9 cellular contexts compared by ENCODE assay signal in genomic region chr17:1518410-1518809, GRCh38. TPM values are rescaled to one million over a fixed set of nuclear protein-coding genes. Genes with fewer than 3 reads are reported as not detected.
DNase-seq lines count a peak whose midpoint lies in the region; ATAC-seq and TF ChIP-seq lines count a peak whose summit lies in the region.
"Had no signal": no experiment of that assay in that cellular context is flagged by ENCODE, and none has a peak within 500 bp of the region (broad histone marks: within the 10 kb centered on the region; RNA-seq: fewer than 3 reads in every experiment).

No MANE protein-coding gene starts in this region.

- peaks cover 24% of the 10 kb centered on the region for H3K4me1 Mint-ChIP-seq in activated naive CD8-positive, alpha-beta T cell treated with anti-CD3 and anti-CD28 coated beads for 36 hours
- peaks cover 38% of the 10 kb centered on the region for H3K4me1 Mint-ChIP-seq in nephron progenitor cell

- H3K23ac ChIP-seq in IMR-90 (ENCODE audit: low read depth, low read length) = no peak overlapping the region

- no peak overlapping the region for H4K5ac ChIP-seq in IMR-90 (ENCODE audit: low read depth, low read length)

- dilution Hi-C loops in IMR-90 (cut with HindIII; ENCODE audit: low sequenced_read_pairs, unreplicated experiment) = no loop called here

- H3K56ac ChIP-seq in IMR-90 (ENCODE audit: extremely low read depth, insufficient read depth, low read length) = no peak overlapping the region

- no peak overlapping the region for H3K9ac ChIP-seq in IMR-90 (ENCODE audit: low read depth, low read length)

- no peak overlapping the region for H3K4me2 ChIP-seq in IMR-90 (ENCODE audit: low read depth, low read length)

- no peak overlapping the region for H3K27ac ChIP-seq in IMR-90 (ENCODE audit: insufficient read depth, low read length)

- no peak overlapping the region for H3K4me3 ChIP-seq in IMR-90 (ENCODE audit: insufficient read depth, low read depth, low read length)

- DNase-seq in NCI-H82 (lab: John Stamatoyannopoulos, UW) = peak; percentile 35
- DNase-seq in NCI-H82 treated with DMSO at 0.1 percent for 48 hours (lab: John Stamatoyannopoulos, UW; ENCODE audit: unreplicated experiment) = no peak
- no peak for DNase-seq in IMR-90
- DNase-seq in activated naive CD8-positive, alpha-beta T cell treated with anti-CD3 and anti-CD28 coated beads for 36 hours = no peak
- DNase-seq in nephron progenitor cell = no peak
- no peak for DNase-seq in NCI-H748 (lab: John Stamatoyannopoulos, UW; ENCODE audit: unreplicated experiment)
- DNase-seq: NCI-H446 treated with DMSO at 0.1 percent for 48 hours had no signal

- H3K4me1 ChIP-seq in IMR-90 (ENCODE audit: control insufficient read depth, insufficient read depth, low read length) = peaks cover 3% of the 10 kb centered on the region

- H3K9me3 ChIP-seq in IMR-90 (ENCODE audit: control insufficient read depth, insufficient read depth, low read length) = no peaks in the 10 kb centered on the region

- no peak for TF ChIP-seq RAD21 in IMR-90 (IDR thresholded peaks at IDR 0.05; ENCODE audit: low read length)

- no peak overlapping the region for H4K91ac ChIP-seq in IMR-90 (ENCODE audit: insufficient read depth, low read depth, low read length)

- WGBS in IMR-90 (ENCODE audit: extremely low coverage in 2 of 2, insufficient read length in 1 of 2), 2 experiments = no CpG with 5 or more reads among the region's 2 CpGs

- H3K27me3 ChIP-seq in IMR-90 (ENCODE audit: control insufficient read depth, insufficient read depth, low read length) = no peaks in the 10 kb centered on the region

- H3K9me1 ChIP-seq in IMR-90 (ENCODE audit: insufficient read depth, low read length) = no peaks in the 10 kb centered on the region; the same call in 1 of the 2 replicates

- no peak overlapping the region for H3K14ac ChIP-seq in IMR-90 (replicated peaks; ENCODE audit: low read depth, low read length)

- H3K18ac ChIP-seq in IMR-90 (ENCODE audit: low read depth, low read length) = no peak overlapping the region

- H2BK120ac ChIP-seq in IMR-90 (ENCODE audit: low read depth, low read length) = no peak overlapping the region

- ATAC-seq in IMR-90 (ENCODE audit: low read depth) (no peak), GM21825 (IDR thresholded peaks at IDR 0.05; ENCODE audit: unreplicated experiment) (no peak), HG03097 (IDR thresholded peaks at IDR 0.05; ENCODE audit: low FRiP score, unreplicated experiment) (no peak)

- TSS peak; percentile 62 for BruUV-seq in IMR-90 (replicated peaks; lab: Mats Ljungman, UMichigan)

- H2BK20ac ChIP-seq in IMR-90 (ENCODE audit: low read depth, low read length) = no peak overlapping the region

- TF ChIP-seq POLR2A in IMR-90 (IDR thresholded peaks at IDR 0.05; ENCODE audit: low read depth, low read length) = no peak

- H3K4me3 Mint-ChIP-seq in activated naive CD8-positive, alpha-beta T cell treated with anti-CD3 and anti-CD28 coated beads for 36 hours = peak overlapping the region; percentile 29
- H3K4me3 Mint-ChIP-seq in nephron progenitor cell = peak overlapping the region; percentile 89

- no peak overlapping the region for H2AK9ac ChIP-seq in IMR-90 (replicated peaks; ENCODE audit: low read depth, low read length, poor library complexity)

- no peak overlapping the region for H2AFZ ChIP-seq in IMR-90 (replicated peaks; ENCODE audit: low read length, poor library complexity)

- no peaks in the 10 kb centered on the region for H3K36me3 Mint-ChIP-seq in activated naive CD8-positive, alpha-beta T cell treated with anti-CD3 and anti-CD28 coated beads for 36 hours
- peaks cover 24% of the 10 kb centered on the region for H3K36me3 Mint-ChIP-seq in nephron progenitor cell (ENCODE audit: low read depth)

- H2BK15ac ChIP-seq in IMR-90 (ENCODE audit: low read depth, low read length) = no peak overlapping the region

- H2BK5ac ChIP-seq in IMR-90 (ENCODE audit: low read depth, low read length, poor library complexity, severe bottlenecking) = no peak overlapping the region

- peak overlapping the region; percentile 56 for H3K27ac Mint-ChIP-seq in activated naive CD8-positive, alpha-beta T cell treated with anti-CD3 and anti-CD28 coated beads for 36 hours
- peak overlapping the region; percentile 61 for H3K27ac Mint-ChIP-seq in nephron progenitor cell

- POLR2A ChIA-PET in IMR-90 (lab: Charles Lee; ENCODE audit: unreplicated experiment) = no interaction called here

- in situ Hi-C loops in IMR-90 (cut with MboI; ENCODE audit: low sequenced_read_pairs) = loop anchor here (5.0 to 10.0 kb wide), 2 partner anchors 154 to 246 kb away; partner anchors contain the start of gene BHLHA9

- no peak overlapping the region for H3K4ac ChIP-seq in IMR-90 (ENCODE audit: low read depth, low read length)

- no peak overlapping the region for H2AK5ac ChIP-seq in IMR-90 (ENCODE audit: low read depth, low read length)

- H3K36me3 ChIP-seq in IMR-90 (ENCODE audit: control insufficient read depth, insufficient read depth, low read length) = peaks cover 18% of the 10 kb centered on the region

- no peak overlapping the region for H4K8ac ChIP-seq in IMR-90 (ENCODE audit: low read depth in 2 of 2, low read length in 2 of 2)

- H3K79me1 ChIP-seq in IMR-90 (ENCODE audit: low read depth in 1 of 2, low read length in 2 of 2) = peaks cover 13 to 50% of the 10 kb centered on the region in 2 experiments

- intact Hi-C loops in IMR-90 (cut with micrococcal nuclease) = no loop called here

- no peaks in the 10 kb centered on the region for H3K27me3 Mint-ChIP-seq in activated naive CD8-positive, alpha-beta T cell treated with anti-CD3 and anti-CD28 coated beads for 36 hours
- H3K27me3 Mint-ChIP-seq in nephron progenitor cell (ENCODE audit: low read depth, poor library complexity) = no peaks in the 10 kb centered on the region

- no peaks in the 10 kb centered on the region for H3K9me3 Mint-ChIP-seq in activated naive CD8-positive, alpha-beta T cell treated with anti-CD3 and anti-CD28 coated beads for 36 hours
- no peaks in the 10 kb centered on the region for H3K9me3 Mint-ChIP-seq in nephron progenitor cell

- CTCF ChIA-PET in IMR-90 (lab: Yijun Ruan, JAX) = interaction anchor here (1.2 kb wide), 1 partner anchor 254 kb away, joined by 3 read pairs; no protein-coding TSS in a partner anchor

- TF ChIP-seq CTCF in IMR-90 (conservative IDR thresholded peaks at IDR 0.05; ENCODE audit: low read depth, low read length) (no peak), nephron progenitor cell (IDR thresholded peaks at IDR 0.05) (no peak)

- H4K20me1 ChIP-seq in IMR-90 (ENCODE audit: insufficient read depth, low read length) = peaks cover 10% of the 10 kb centered on the region

TF ChIP-seq in IMR-90, 13 proteins besides CTCF, POLR2A, EP300 and RAD21:
- TF ChIP-seq MAFK (IDR thresholded peaks at IDR 0.05; ENCODE audit: low read depth, low read length) = no peak
- TF ChIP-seq MAZ (IDR thresholded peaks at IDR 0.05; ENCODE audit: borderline replicate concordance, low read depth, low read length) = no peak
- TF ChIP-seq BHLHE40 (IDR thresholded peaks at IDR 0.05; ENCODE audit: low read depth, low read length) = no peak
- TF ChIP-seq, protein P1, sequence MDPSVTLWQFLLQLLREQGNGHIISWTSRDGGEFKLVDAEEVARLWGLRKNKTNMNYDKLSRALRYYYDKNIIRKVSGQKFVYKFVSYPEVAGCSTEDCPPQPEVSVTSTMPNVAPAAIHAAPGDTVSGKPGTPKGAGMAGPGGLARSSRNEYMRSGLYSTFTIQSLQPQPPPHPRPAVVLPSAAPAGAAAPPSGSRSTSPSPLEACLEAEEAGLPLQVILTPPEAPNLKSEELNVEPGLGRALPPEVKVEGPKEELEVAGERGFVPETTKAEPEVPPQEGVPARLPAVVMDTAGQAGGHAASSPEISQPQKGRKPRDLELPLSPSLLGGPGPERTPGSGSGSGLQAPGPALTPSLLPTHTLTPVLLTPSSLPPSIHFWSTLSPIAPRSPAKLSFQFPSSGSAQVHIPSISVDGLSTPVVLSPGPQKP (IDR thresholded peaks at IDR 0.05; ENCODE audit: borderline replicate concordance, low read depth, low read length) = no peak
- no peak for TF ChIP-seq RFX5 (IDR thresholded peaks at IDR 0.05; ENCODE audit: low read depth, low read length)
- TF ChIP-seq FOS (IDR thresholded peaks at IDR 0.05; ENCODE audit: low read depth, low read length) = no peak
- no peak for TF ChIP-seq NFE2L2 (IDR thresholded peaks at IDR 0.05; ENCODE audit: low read depth, low read length)
- TF ChIP-seq CEBPB (IDR thresholded peaks at IDR 0.05; ENCODE audit: low read depth, low read length) = no peak

RNA-seq across cellular contexts. Expression of gene INPP5K, which starts 2.0 kb away (rescaled TPM):
- total RNA-seq in IMR-90 (2012; rRNA removed) = 16.4 and 17.4 TPM in 2 replicates
- polyA plus RNA-seq in IMR-90 (2012; rRNA removed) = 14.2 and 14.9 TPM in 2 replicates
- 12.5 and 16.8 TPM in 2 replicates for polyA plus RNA-seq in IMR-90 (2012; cell fraction: cytosol; rRNA removed)
- 43.0 and 43.3 TPM in 2 replicates for polyA plus RNA-seq in IMR-90 (2012; cell fraction: nucleus; rRNA removed; ENCODE audit: low replicate concordance)
- total RNA-seq in activated naive CD8-positive, alpha-beta T cell treated with anti-CD3 and anti-CD28 coated beads for 36 hours = 10 to 100 TPM; 18.1 to 18.2 TPM

RNA-seq across cellular contexts. Expression of gene MYO1C, which starts 25.9 kb away (rescaled TPM):
- total RNA-seq in IMR-90 (2012; rRNA removed) = 174 and 196 TPM in 2 replicates
- 162 and 188 TPM in 2 replicates for polyA plus RNA-seq in IMR-90 (2012; rRNA removed)
- polyA plus RNA-seq in IMR-90 (2012; cell fraction: cytosol; rRNA removed) = 98.5 and 136 TPM in 2 replicates
- polyA plus RNA-seq in IMR-90 (2012; cell fraction: nucleus; rRNA removed; ENCODE audit: low replicate concordance) = 327 and 394 TPM in 2 replicates
- 10 to 100 TPM; 10.5 to 11.7 TPM for total RNA-seq in activated naive CD8-positive, alpha-beta T cell treated with anti-CD3 and anti-CD28 coated beads for 36 hours

RNA-seq across cellular contexts. Expression of gene PITPNA, which starts 44.2 kb away (rescaled TPM):
- total RNA-seq in IMR-90 (2012; rRNA removed) = 19.2 and 25.8 TPM in 2 replicates
- polyA plus RNA-seq in IMR-90 (2012; rRNA removed) = 33.1 and 40.1 TPM in 2 replicates
- polyA plus RNA-seq in IMR-90 (2012; cell fraction: cytosol; rRNA removed) = 17.9 and 28.0 TPM in 2 replicates
- polyA plus RNA-seq in IMR-90 (2012; cell fraction: nucleus; rRNA removed; ENCODE audit: low replicate concordance) = 15.2 and 50.9 TPM in 2 replicates
- total RNA-seq in activated naive CD8-positive, alpha-beta T cell treated with anti-CD3 and anti-CD28 coated beads for 36 hours = 10 to 100 TPM; 54.9 to 58.4 TPM

Comparison
In these comparisons a context has a peak if more than half of its experiments do, and no peak if none do; other contexts are left out.
1. RNA of gene MYO1C, which starts 25.9 kb away (total RNA-seq): 174 to 196 TPM in IMR-90; 10.5 to 11.7 TPM in activated naive CD8-positive, alpha-beta T cell treated with anti-CD3 and anti-CD28 coated beads for 36 hours; every median in the first group is over 10 times any median in the second.